ENCODE assay signal across 8 cellular contexts in genomic region chrX:41085105-41085882, GRCh38. TPM values are rescaled to one million over a fixed set of nuclear protein-coding genes. Genes with fewer than 3 reads are reported as not detected.
A peak's percentile ranks its signal among the peaks of the same experiment; 100 is the strongest.
DNase-seq lines count a peak whose midpoint lies in the region; ATAC-seq and TF ChIP-seq lines count a peak whose summit lies in the region.

TSS of gene USP9X (plus strand) at chrX:41085445. CDS start at chrX:41123629, 38,184 bp downstream.

- DNase-seq in G401 (ENCODE audit: low spot score) (peak; percentile 88), H7 (peak; percentile 91), M059J (ENCODE audit: low read depth) (peak; percentile 84), SK-N-DZ (ENCODE audit: low spot score) (peak; percentile 87), nucleus accumbens (lab: John Stamatoyannopoulos, UW) (peak; percentile 6 to 96 (median 85)), superior temporal gyrus (ENCODE audit: extremely low spot score) (peak; percentile 72)
- DNase-seq in activated naive CD4-positive, alpha-beta T cell treated with anti-CD3 and anti-CD28 coated beads for 36 hours, result peak; percentile 88

- no peaks in the 10 kb centered on the region for H3K9me3 Mint-ChIP-seq in activated naive CD4-positive, alpha-beta T cell treated with anti-CD3 and anti-CD28 coated beads for 36 hours

- peak within 1 kb of the TSS; percentile 99 for H3K4me3 ChIP-seq in H7 (ENCODE audit: insufficient read depth, low read depth, low read length)
- H3K4me3 ChIP-seq in gastroesophageal sphincter, result peak within 1 kb of the TSS; percentile 85 to 88

- CTCF ChIA-PET in activated naive CD4-positive, alpha-beta T cell treated with anti-CD3 and anti-CD28 coated beads for 36 hours (lab: Charles Lee), result interaction anchor here (1.2 kb wide), 1 partner anchor 31 kb away, joined by 3 read pairs; no protein-coding TSS in a partner anchor

- TF ChIP-seq EP300 in gastroesophageal sphincter (IDR thresholded peaks at IDR 0.05), result no peak

- H3K4me1 Mint-ChIP-seq in activated naive CD4-positive, alpha-beta T cell treated with anti-CD3 and anti-CD28 coated beads for 36 hours (ENCODE audit: low read depth), result peaks cover 26% of the 10 kb centered on the region

- no peak for TF ChIP-seq CTCF in gastroesophageal sphincter (IDR thresholded peaks at IDR 0.05)

- in situ Hi-C loops in G401 (cut with HindIII; ENCODE audit: low sequenced_read_pairs), result no loop called here

- no peaks in the 10 kb centered on the region for H3K27me3 Mint-ChIP-seq in activated naive CD4-positive, alpha-beta T cell treated with anti-CD3 and anti-CD28 coated beads for 36 hours (ENCODE audit: low read depth)

- TF ChIP-seq POLR2A in gastroesophageal sphincter (IDR thresholded peaks at IDR 0.05), result peak; percentile 49 to 60

- peak within 1 kb of the TSS; percentile 100 for H3K27ac Mint-ChIP-seq in activated naive CD4-positive, alpha-beta T cell treated with anti-CD3 and anti-CD28 coated beads for 36 hours

- H3K36me3 ChIP-seq in H7 (replicated peaks; ENCODE audit: control insufficient read depth, insufficient read depth, low read length), result peaks cover 1% of the 10 kb centered on the region
- no peaks in the 10 kb centered on the region for H3K36me3 ChIP-seq in gastroesophageal sphincter

- peak; percentile 84 for ATAC-seq in gastroesophageal sphincter

- H3K27me3 ChIP-seq in H7 (ENCODE audit: control insufficient read depth, insufficient read depth, low read length) (no peaks in the 10 kb centered on the region), gastroesophageal sphincter (no peaks in the 10 kb centered on the region)

- intact Hi-C loops in activated naive CD4-positive, alpha-beta T cell treated with anti-CD3 and anti-CD28 coated beads for 36 hours (cut with micrococcal nuclease), result loop anchor here (1.0 to 10.0 kb wide), 7 partner anchors 32 to 910 kb away; partner anchors contain the start of genes ATP6AP2, CASK and MED14

- peaks cover 10% of the 10 kb centered on the region for H3K36me3 Mint-ChIP-seq in activated naive CD4-positive, alpha-beta T cell treated with anti-CD3 and anti-CD28 coated beads for 36 hours (ENCODE audit: low read depth)

- 2% methylated on average over 13 of the region's 86 CpGs; no CpG with 5 or more reads in 1 of the 2 donors for WGBS in gastroesophageal sphincter (ENCODE audit: low coverage in 1 of 2), 2 donors

- peak within 1 kb of the TSS; percentile 89 to 99 (median 96) for H3K27ac ChIP-seq in gastroesophageal sphincter

- no peaks in the 10 kb centered on the region for H3K9me3 ChIP-seq in gastroesophageal sphincter

- peaks cover 0 to 25% (median 0%) of the 10 kb centered on the region in 3 donors for H3K4me1 ChIP-seq in gastroesophageal sphincter

- H3K4me3 Mint-ChIP-seq in activated naive CD4-positive, alpha-beta T cell treated with anti-CD3 and anti-CD28 coated beads for 36 hours, result peak within 1 kb of the TSS; percentile 89

RNA-seq across cellular contexts. Expression of gene USP9X, which starts in this region (rescaled TPM):
- 21.8 and 27.6 TPM in 2 replicates for total RNA-seq in G401 (2014; rRNA removed; shearing (Covaris generic))
- total RNA-seq in H7 (2014; rRNA removed; shearing (Covaris generic)), result 123 and 208 TPM in 2 replicates
- total RNA-seq in M059J (2014; rRNA removed; shearing (Covaris generic)), result 48.5 and 81.7 TPM in 2 replicates
- polyA plus RNA-seq in SK-N-DZ (2014; cell fraction: cytosol; rRNA removed), result 22.7 and 26.4 TPM in 2 replicates
- polyA plus RNA-seq in SK-N-DZ (2014; cell fraction: nucleus; rRNA removed), result 20.9 and 25.1 TPM in 2 replicates
- total RNA-seq in activated naive CD4-positive, alpha-beta T cell treated with anti-CD3 and anti-CD28 coated beads for 36 hours, result 10 to 100 TPM; 60.0 to 63.4 TPM
- 100 to 1,000 TPM; 113 to 141 (median 130) TPM for total RNA-seq in gastroesophageal sphincter

Comparison
In these comparisons a context has a peak if more than half of its experiments do, and no peak if none do; other contexts are left out.
1. Peak in every context shown above with its lines: DNase-seq, ATAC-seq, H3K4me3 ChIP-seq and H3K27ac ChIP-seq.